ENCODE assay signal across 8 cellular contexts in genomic region chr6:28988536-28989415, GRCh38. TPM values are rescaled to one million over a fixed set of nuclear protein-coding genes. Genes with fewer than 3 reads are reported as not detected.
A peak's percentile ranks its signal among the peaks of the same experiment; 100 is the strongest.
DNase-seq lines count a peak whose midpoint lies in the region; ATAC-seq and TF ChIP-seq lines count a peak whose summit lies in the region.

No MANE protein-coding gene starts in this region.

- CTCF ChIA-PET in BJ (lab: Yijun Ruan, JAX) = no interaction called here

- no peak for TF ChIP-seq POLR2A in transverse colon (IDR thresholded peaks at IDR 0.05)

- H3K4me2 ChIP-seq in neuronal stem cell (ENCODE audit: insufficient read depth, low read length, poor library complexity, severe bottlenecking) = peak overlapping the region; percentile 32

- H4K8ac ChIP-seq in neuronal stem cell (ENCODE audit: low read depth, low read length) = no peak overlapping the region

- H3K4me1 ChIP-seq in neuronal stem cell (ENCODE audit: control insufficient read depth in 2 of 2, insufficient read depth in 1 of 2, low read depth in 1 of 2, low read length in 2 of 2) = no peaks in the 10 kb centered on the region
- peaks cover 0 to 12% (median 2%) of the 10 kb centered on the region in 4 donors for H3K4me1 ChIP-seq in transverse colon

- H3K36me3 ChIP-seq in BJ (ENCODE audit: control insufficient read depth, insufficient read depth, low read length) = no peaks in the 10 kb centered on the region
- no peaks in the 10 kb centered on the region for H3K36me3 ChIP-seq in neuronal stem cell (replicated peaks in 1 of 2; ENCODE audit: control insufficient read depth in 2 of 2, insufficient read depth in 2 of 2, low read length in 2 of 2)
- H3K36me3 ChIP-seq in transverse colon = no peaks in the 10 kb centered on the region

- H3K4me3 ChIP-seq in BJ (ENCODE audit: low read depth, low read length) (peak overlapping the region; percentile 33), neuronal stem cell (ENCODE audit: low read length in 2 of 2) (peak overlapping the region in 1 of 2 donors; percentile 78), transverse colon (peak overlapping the region in 2 of 4 donors; percentile 2 to 36)

- H3K4ac ChIP-seq in neuronal stem cell (ENCODE audit: low read length) = no peak overlapping the region

- H3K79me1 ChIP-seq in neuronal stem cell (ENCODE audit: low read depth, low read length) = no peaks in the 10 kb centered on the region

- DNase-seq in BJ (ENCODE audit: low read depth) (no peak), MV-4-11 (lab: John Stamatoyannopoulos, UW) (peak; percentile 85), fibroblast of gingiva (ENCODE audit: low read depth) (peak; percentile 58), neuronal stem cell (ENCODE audit: low spot score) (peak; percentile 75), transverse colon (peak; percentile 52), NCI-H774 (lab: John Stamatoyannopoulos, UW) (no peak)
- DNase-seq in activated T-cell treated with anti-CD3 and anti-CD28 coated beads, Interleukin-2, amount 50 U/mL, for 1 hour = peak; percentile 80

- POLR2A ChIA-PET in BJ (lab: Charles Lee) = no interaction called here

- no peak for TF ChIP-seq EP300 in transverse colon (IDR thresholded peaks at IDR 0.05; ENCODE audit: low read depth)

- H2AK5ac ChIP-seq in neuronal stem cell (ENCODE audit: low read depth, low read length) = no peak overlapping the region

- H3K9me3 ChIP-seq in neuronal stem cell (replicated peaks in 1 of 2; ENCODE audit: control insufficient read depth in 2 of 2, insufficient read depth in 1 of 2, low read depth in 1 of 2, low read length in 2 of 2) = no peaks in the 10 kb centered on the region
- H3K9me3 ChIP-seq in transverse colon = no peaks in the 10 kb centered on the region

- no peak overlapping the region for H3K14ac ChIP-seq in neuronal stem cell (ENCODE audit: low read length)

- no CpG with 5 or more reads among the region's 53 CpGs for WGBS in neuronal stem cell (ENCODE audit: extremely low coverage in 2 of 2, insufficient read length in 2 of 2, insufficient replicate concordance in 1 of 2), 2 donors
- WGBS in transverse colon (ENCODE audit: low coverage in 1 of 2), 2 donors = 43 to 44% methylated on average over 11 to 53 of the region's 53 CpGs

- ATAC-seq in HG03045 (IDR thresholded peaks at IDR 0.05; ENCODE audit: unreplicated experiment) = no peak

- H4K91ac ChIP-seq in neuronal stem cell (ENCODE audit: low read depth, low read length, poor library complexity) = no peak overlapping the region

- H3K18ac ChIP-seq in neuronal stem cell (ENCODE audit: low read length) = peak overlapping the region; percentile 56

- no peak overlapping the region for H2BK5ac ChIP-seq in neuronal stem cell (ENCODE audit: low read length)

- H2AFZ ChIP-seq in neuronal stem cell (ENCODE audit: low read length) = peak overlapping the region; percentile 63

- TF ChIP-seq CTCF in BJ (IDR thresholded peaks at IDR 0.05; ENCODE audit: insufficient read depth, low read depth, low read length) = peak; percentile 53
- peak; percentile 14 to 53 (median 22) for TF ChIP-seq CTCF in transverse colon (IDR thresholded peaks at IDR 0.05)

- peak overlapping the region; percentile 77 for H3K23ac ChIP-seq in neuronal stem cell (ENCODE audit: low read depth, low read length, poor library complexity)

- no peak overlapping the region for H2BK15ac ChIP-seq in neuronal stem cell (ENCODE audit: low read length)

- peak overlapping the region; percentile 51 for H3K9ac ChIP-seq in neuronal stem cell (ENCODE audit: low read depth, low read length, poor library complexity)

- H3K27me3 ChIP-seq in BJ (ENCODE audit: control insufficient read depth, insufficient read depth, low read length) (no peaks in the 10 kb centered on the region), neuronal stem cell (ENCODE audit: control insufficient read depth in 3 of 3, insufficient read depth in 3 of 3, low read depth in 1 of 3, low read length in 3 of 3) (no peaks in the 10 kb centered on the region), transverse colon (peaks cover 26% of the 10 kb centered on the region)

- intact Hi-C loops in transverse colon (cut with DNase I; ENCODE audit: low total_unique reads) = loop anchor here (10.0 kb wide), 1 partner anchor 1804 kb away; no protein-coding TSS in a partner anchor

- no peak overlapping the region for H2BK120ac ChIP-seq in neuronal stem cell (ENCODE audit: low read depth, low read length)

- H2BK12ac ChIP-seq in neuronal stem cell (ENCODE audit: low read length) = no peak overlapping the region

- in situ Hi-C loops in transverse colon (cut with MboI; ENCODE audit: low pct_ligation_motif_present in 1 of 4, low pct_unique_long_range_greater_than_20kb in 1 of 4, low sequenced_read_pairs in 3 of 4) = loop anchor here in 1 of 4 donors (10.0 kb wide), 1 partner anchor 124 kb away; no protein-coding TSS in a partner anchor

- H3K27ac ChIP-seq in neuronal stem cell (replicated peaks; ENCODE audit: low read length) = no peak overlapping the region
- no peak overlapping the region for H3K27ac ChIP-seq in transverse colon

RNA-seq across cellular contexts. Expression of gene ZNF311, which starts 16.3 kb away (rescaled TPM):
- polyA plus RNA-seq in BJ (2011; rRNA removed) = 0.74 and 1.0 TPM in 2 replicates
- 0.72 and 1.0 TPM in 2 replicates for polyA minus RNA-seq in BJ (2011; rRNA and poly(A)+ RNA removed)
- 2.8 TPM for polyA plus RNA-seq in neuronal stem cell (2013, experiment 1 of 2)
- 2.7 TPM for polyA plus RNA-seq in neuronal stem cell (2013, experiment 2 of 2)
- 1 to 10 TPM in 2 of 4 donors, not detected in 2; 1.1 to 1.9 TPM for total RNA-seq in transverse colon

RNA-seq across cellular contexts. Expression of gene OR2W1, which starts 56.2 kb away (rescaled TPM):
- not detected in 2 replicates for polyA plus RNA-seq in BJ (2011; rRNA removed)
- polyA minus RNA-seq in BJ (2011; rRNA and poly(A)+ RNA removed) = not detected in 2 replicates
- polyA plus RNA-seq in neuronal stem cell (2013, experiment 1 of 2) = not detected
- not detected for polyA plus RNA-seq in neuronal stem cell (2013, experiment 2 of 2)
- total RNA-seq in transverse colon = not detected

Comparison
In these comparisons a context has a peak if more than half of its experiments do, and no peak if none do; other contexts are left out.
1. DNase-seq: peak in MV-4-11 (single experiment), activated T-cell treated with anti-CD3 and anti-CD28 coated beads, Interleukin-2, amount 50 U/mL, for 1 hour (single experiment), fibroblast of gingiva (single experiment), neuronal stem cell (single experiment) and transverse colon (single experiment); none in BJ (single experiment) and NCI-H774 (single experiment).